Comparison of ENCODE assay signal across 1 cellular context in the genomic region with DNA sequence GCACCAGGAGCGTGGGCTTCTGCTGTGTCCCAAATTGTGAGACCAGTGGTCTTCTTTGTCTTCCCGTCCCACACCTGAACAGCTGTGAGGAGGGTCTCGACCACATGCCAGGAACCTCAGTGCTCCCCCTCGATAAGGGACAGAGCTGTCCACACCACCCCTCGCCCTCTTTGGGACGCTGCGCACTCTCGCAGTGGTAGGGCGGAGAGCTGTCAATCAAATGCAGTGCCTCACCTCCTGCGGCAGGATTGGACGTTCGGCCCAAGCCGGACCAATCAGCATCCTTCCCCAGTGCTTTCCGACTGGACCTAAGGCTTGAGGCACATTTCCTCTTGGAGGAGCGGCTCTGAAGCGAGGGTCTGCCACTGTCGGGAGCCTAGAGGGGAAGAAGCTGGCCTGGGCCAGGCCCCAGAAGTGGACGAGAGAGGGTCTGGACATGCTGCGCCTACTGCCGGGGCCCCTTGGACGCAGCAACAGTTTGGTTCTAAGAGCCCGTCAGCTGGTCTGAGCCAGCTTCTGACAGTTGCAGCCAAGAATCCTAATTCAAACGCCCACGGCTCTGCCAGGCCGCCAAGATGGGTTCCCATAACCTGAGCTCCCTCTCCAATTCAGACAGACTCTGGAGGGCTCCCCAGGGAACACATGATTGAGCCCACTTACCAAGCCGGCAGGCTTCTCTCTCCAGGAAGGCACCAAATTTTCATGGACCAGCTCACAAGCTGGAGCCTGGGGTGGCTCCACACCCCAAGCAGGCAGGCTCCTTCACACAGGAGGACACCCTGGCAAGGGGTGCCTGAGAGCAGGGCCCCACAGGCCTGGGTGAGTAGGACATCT.
TF ChIP-seq lines count a peak whose summit lies in the region.

No MANE protein-coding gene starts in this region.

TF ChIP-seq in WTC11, 78 proteins besides CTCF, POLR2A, EP300 and RAD21:
- TF ChIP-seq, protein P1, sequence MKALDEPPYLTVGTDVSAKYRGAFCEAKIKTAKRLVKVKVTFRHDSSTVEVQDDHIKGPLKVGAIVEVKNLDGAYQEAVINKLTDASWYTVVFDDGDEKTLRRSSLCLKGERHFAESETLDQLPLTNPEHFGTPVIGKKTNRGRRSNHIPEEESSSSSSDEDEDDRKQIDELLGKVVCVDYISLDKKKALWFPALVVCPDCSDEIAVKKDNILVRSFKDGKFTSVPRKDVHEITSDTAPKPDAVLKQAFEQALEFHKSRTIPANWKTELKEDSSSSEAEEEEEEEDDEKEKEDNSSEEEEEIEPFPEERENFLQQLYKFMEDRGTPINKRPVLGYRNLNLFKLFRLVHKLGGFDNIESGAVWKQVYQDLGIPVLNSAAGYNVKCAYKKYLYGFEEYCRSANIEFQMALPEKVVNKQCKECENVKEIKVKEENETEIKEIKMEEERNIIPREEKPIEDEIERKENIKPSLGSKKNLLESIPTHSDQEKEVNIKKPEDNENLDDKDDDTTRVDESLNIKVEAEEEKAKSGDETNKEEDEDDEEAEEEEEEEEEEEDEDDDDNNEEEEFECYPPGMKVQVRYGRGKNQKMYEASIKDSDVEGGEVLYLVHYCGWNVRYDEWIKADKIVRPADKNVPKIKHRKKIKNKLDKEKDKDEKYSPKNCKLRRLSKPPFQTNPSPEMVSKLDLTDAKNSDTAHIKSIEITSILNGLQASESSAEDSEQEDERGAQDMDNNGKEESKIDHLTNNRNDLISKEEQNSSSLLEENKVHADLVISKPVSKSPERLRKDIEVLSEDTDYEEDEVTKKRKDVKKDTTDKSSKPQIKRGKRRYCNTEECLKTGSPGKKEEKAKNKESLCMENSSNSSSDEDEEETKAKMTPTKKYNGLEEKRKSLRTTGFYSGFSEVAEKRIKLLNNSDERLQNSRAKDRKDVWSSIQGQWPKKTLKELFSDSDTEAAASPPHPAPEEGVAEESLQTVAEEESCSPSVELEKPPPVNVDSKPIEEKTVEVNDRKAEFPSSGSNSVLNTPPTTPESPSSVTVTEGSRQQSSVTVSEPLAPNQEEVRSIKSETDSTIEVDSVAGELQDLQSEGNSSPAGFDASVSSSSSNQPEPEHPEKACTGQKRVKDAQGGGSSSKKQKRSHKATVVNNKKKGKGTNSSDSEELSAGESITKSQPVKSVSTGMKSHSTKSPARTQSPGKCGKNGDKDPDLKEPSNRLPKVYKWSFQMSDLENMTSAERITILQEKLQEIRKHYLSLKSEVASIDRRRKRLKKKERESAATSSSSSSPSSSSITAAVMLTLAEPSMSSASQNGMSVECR (CRISPR knock-in tag; IDR thresholded peaks at IDR 0.05; ENCODE audit: borderline replicate concordance), result no peak
- peak; percentile 82 for TF ChIP-seq NFYB (CRISPR knock-in tag; conservative IDR thresholded peaks at IDR 0.05; ENCODE audit: low read depth)
